Comparison of ENCODE assay signal across 3 cellular contexts in the genomic region with DNA sequence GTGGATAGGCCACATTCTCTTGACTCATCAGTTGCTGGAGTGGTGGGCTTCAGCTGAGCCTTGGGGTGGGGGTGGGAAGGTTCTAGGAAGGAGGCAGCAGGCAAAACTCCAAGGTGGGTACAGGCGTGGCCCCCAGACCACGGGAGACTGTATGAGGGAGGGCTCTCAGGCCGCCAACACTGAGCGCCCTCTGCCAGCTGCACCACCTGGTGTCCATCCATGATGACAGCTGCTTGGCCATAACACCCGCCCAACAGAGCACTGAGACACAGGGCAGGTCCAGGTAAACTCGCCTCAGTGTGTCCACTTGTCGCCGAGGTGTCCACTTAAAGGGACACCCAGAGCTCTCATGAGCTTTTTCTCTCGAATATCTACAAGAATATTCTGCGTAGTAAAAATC.
TF ChIP-seq lines count a peak whose summit lies in the region.

No MANE protein-coding gene starts in this region.

TF ChIP-seq in SK-N-SH, 30 proteins besides CTCF, POLR2A, EP300 and RAD21 (continued from another document):
- TF ChIP-seq, protein P1, sequence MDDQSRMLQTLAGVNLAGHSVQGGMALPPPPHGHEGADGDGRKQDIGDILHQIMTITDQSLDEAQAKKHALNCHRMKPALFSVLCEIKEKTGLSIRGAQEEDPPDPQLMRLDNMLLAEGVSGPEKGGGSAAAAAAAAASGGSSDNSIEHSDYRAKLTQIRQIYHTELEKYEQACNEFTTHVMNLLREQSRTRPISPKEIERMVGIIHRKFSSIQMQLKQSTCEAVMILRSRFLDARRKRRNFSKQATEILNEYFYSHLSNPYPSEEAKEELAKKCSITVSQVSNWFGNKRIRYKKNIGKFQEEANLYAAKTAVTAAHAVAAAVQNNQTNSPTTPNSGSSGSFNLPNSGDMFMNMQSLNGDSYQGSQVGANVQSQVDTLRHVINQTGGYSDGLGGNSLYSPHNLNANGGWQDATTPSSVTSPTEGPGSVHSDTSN (IDR thresholded peaks at IDR 0.05): no peak
- no peak for TF ChIP-seq RCOR1 (IDR thresholded peaks at IDR 0.05; ENCODE audit: low read length)
TF ChIP-seq in SK-N-SH: peak in this region for 0.

TF ChIP-seq in SK-N-SH treated with all-trans-retinoic acid at 6 μM for 48 hours, 23 proteins besides CTCF, POLR2A, EP300 and RAD21 (continued from another document):
- no peak for TF ChIP-seq RARB (CRISPR knock-in tag; IDR thresholded peaks at IDR 0.05)
- no peak for TF ChIP-seq PPARA (CRISPR knock-in tag; IDR thresholded peaks at IDR 0.05; ENCODE audit: borderline replicate concordance)
- no peak for TF ChIP-seq ZNF565 (CRISPR knock-in tag; conservative IDR thresholded peaks at IDR 0.05; ENCODE audit: low read depth)
- TF ChIP-seq, protein P2, sequence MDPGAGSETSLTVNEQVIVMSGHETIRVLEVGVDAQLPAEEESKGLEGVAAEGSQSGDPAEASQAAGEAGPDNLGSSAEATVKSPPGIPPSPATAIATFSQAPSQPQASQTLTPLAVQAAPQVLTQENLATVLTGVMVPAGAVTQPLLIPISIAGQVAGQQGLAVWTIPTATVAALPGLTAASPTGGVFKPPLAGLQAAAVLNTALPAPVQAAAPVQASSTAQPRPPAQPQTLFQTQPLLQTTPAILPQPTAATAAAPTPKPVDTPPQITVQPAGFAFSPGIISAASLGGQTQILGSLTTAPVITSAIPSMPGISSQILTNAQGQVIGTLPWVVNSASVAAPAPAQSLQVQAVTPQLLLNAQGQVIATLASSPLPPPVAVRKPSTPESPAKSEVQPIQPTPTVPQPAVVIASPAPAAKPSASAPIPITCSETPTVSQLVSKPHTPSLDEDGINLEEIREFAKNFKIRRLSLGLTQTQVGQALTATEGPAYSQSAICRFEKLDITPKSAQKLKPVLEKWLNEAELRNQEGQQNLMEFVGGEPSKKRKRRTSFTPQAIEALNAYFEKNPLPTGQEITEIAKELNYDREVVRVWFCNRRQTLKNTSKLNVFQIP (CRISPR knock-in tag; IDR thresholded peaks at IDR 0.05; ENCODE audit: borderline replicate concordance, low read depth): no peak
- TF ChIP-seq ZFP3 (CRISPR knock-in tag; IDR thresholded peaks at IDR 0.05): no peak

TF ChIP-seq in HCT116, 20 proteins besides CTCF, POLR2A, EP300 and RAD21 (continued from another document):
- TF ChIP-seq, protein P3, sequence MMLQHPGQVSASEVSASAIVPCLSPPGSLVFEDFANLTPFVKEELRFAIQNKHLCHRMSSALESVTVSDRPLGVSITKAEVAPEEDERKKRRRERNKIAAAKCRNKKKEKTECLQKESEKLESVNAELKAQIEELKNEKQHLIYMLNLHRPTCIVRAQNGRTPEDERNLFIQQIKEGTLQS (IDR thresholded peaks at IDR 0.05): no peak
- no peak for TF ChIP-seq EZH2phosphoT487 (IDR thresholded peaks at IDR 0.05; ENCODE audit: borderline replicate concordance)
- TF ChIP-seq, protein P4, sequence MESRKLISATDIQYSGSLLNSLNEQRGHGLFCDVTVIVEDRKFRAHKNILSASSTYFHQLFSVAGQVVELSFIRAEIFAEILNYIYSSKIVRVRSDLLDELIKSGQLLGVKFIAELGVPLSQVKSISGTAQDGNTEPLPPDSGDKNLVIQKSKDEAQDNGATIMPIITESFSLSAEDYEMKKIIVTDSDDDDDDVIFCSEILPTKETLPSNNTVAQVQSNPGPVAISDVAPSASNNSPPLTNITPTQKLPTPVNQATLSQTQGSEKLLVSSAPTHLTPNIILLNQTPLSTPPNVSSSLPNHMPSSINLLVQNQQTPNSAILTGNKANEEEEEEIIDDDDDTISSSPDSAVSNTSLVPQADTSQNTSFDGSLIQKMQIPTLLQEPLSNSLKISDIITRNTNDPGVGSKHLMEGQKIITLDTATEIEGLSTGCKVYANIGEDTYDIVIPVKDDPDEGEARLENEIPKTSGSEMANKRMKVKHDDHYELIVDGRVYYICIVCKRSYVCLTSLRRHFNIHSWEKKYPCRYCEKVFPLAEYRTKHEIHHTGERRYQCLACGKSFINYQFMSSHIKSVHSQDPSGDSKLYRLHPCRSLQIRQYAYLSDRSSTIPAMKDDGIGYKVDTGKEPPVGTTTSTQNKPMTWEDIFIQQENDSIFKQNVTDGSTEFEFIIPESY (IDR thresholded peaks at IDR 0.05; ENCODE audit: extremely low read depth, insufficient replicate concordance, low read length): no peak
- no peak for TF ChIP-seq SIN3A (IDR thresholded peaks at IDR 0.05; ENCODE audit: low read depth)
- TF ChIP-seq TCF7L2 (IDR thresholded peaks at IDR 0.05; ENCODE audit: borderline replicate concordance, extremely low read depth, insufficient read depth, insufficient read length): no peak
- TF ChIP-seq SRF (IDR thresholded peaks at IDR 0.05; ENCODE audit: low read depth): no peak
- TF ChIP-seq, protein P5, sequence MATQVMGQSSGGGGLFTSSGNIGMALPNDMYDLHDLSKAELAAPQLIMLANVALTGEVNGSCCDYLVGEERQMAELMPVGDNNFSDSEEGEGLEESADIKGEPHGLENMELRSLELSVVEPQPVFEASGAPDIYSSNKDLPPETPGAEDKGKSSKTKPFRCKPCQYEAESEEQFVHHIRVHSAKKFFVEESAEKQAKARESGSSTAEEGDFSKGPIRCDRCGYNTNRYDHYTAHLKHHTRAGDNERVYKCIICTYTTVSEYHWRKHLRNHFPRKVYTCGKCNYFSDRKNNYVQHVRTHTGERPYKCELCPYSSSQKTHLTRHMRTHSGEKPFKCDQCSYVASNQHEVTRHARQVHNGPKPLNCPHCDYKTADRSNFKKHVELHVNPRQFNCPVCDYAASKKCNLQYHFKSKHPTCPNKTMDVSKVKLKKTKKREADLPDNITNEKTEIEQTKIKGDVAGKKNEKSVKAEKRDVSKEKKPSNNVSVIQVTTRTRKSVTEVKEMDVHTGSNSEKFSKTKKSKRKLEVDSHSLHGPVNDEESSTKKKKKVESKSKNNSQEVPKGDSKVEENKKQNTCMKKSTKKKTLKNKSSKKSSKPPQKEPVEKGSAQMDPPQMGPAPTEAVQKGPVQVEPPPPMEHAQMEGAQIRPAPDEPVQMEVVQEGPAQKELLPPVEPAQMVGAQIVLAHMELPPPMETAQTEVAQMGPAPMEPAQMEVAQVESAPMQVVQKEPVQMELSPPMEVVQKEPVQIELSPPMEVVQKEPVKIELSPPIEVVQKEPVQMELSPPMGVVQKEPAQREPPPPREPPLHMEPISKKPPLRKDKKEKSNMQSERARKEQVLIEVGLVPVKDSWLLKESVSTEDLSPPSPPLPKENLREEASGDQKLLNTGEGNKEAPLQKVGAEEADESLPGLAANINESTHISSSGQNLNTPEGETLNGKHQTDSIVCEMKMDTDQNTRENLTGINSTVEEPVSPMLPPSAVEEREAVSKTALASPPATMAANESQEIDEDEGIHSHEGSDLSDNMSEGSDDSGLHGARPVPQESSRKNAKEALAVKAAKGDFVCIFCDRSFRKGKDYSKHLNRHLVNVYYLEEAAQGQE (IDR thresholded peaks at IDR 0.05; ENCODE audit: low read depth): no peak
- TF ChIP-seq CEBPB (IDR thresholded peaks at IDR 0.05; ENCODE audit: low read depth): no peak
- no peak for TF ChIP-seq YY1 (IDR thresholded peaks at IDR 0.05; ENCODE audit: extremely low read depth, insufficient replicate concordance, low read depth, low read length)
- no peak for TF ChIP-seq POLR2AphosphoS5 (IDR thresholded peaks at IDR 0.05; ENCODE audit: low read depth, low read length)
- no peak for TF ChIP-seq FOSL1 (IDR thresholded peaks at IDR 0.05; ENCODE audit: low read depth)
- TF ChIP-seq ZFX (IDR thresholded peaks at IDR 0.05): no peak
- TF ChIP-seq JUND (IDR thresholded peaks at IDR 0.05): no peak
- no peak for TF ChIP-seq ELF1 (IDR thresholded peaks at IDR 0.05; ENCODE audit: borderline replicate concordance, low read depth)
- TF ChIP-seq ZNF274 (IDR thresholded peaks at IDR 0.05; ENCODE audit: low read depth, low read length): no peak
- TF ChIP-seq CBX3 (IDR thresholded peaks at IDR 0.05; ENCODE audit: low read depth): no peak
- TF ChIP-seq, protein P6, sequence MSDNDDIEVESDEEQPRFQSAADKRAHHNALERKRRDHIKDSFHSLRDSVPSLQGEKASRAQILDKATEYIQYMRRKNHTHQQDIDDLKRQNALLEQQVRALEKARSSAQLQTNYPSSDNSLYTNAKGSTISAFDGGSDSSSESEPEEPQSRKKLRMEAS (IDR thresholded peaks at IDR 0.05): no peak
